In the genomic region with DNA sequence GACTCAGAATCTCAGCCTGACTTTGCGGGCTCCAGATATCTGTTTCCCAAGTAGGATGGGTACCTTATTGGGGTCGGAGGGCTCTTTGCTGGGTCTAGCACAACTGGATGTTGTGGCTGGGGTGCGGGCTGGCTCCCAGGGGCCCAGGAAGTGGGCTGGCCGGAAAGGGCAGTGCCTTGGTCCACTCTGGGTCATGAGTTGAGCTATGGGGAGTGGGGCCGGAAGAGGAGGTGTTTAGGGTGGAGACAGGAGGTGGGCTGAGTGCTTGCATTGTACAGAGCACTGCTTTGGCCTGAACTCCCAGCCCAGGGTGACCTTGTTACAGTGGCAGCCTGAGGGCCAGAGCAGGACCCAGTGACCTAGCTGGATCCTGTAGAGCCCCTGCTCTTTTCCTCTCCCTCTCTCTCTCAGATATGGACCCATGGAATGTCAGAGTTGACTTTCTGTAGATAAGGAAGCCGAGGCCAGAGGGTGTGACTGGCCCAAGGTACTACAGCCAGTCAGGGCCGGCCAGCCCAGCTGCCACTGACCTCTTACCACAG, we compare ENCODE assay signal across 1 cellular context.
TF ChIP-seq lines count a peak whose summit lies in the region.

No MANE protein-coding gene starts in this region.

TF ChIP-seq in K562, 482 proteins besides CTCF, POLR2A, EP300 and RAD21 (continued from another document):
- TF ChIP-seq, protein P1, sequence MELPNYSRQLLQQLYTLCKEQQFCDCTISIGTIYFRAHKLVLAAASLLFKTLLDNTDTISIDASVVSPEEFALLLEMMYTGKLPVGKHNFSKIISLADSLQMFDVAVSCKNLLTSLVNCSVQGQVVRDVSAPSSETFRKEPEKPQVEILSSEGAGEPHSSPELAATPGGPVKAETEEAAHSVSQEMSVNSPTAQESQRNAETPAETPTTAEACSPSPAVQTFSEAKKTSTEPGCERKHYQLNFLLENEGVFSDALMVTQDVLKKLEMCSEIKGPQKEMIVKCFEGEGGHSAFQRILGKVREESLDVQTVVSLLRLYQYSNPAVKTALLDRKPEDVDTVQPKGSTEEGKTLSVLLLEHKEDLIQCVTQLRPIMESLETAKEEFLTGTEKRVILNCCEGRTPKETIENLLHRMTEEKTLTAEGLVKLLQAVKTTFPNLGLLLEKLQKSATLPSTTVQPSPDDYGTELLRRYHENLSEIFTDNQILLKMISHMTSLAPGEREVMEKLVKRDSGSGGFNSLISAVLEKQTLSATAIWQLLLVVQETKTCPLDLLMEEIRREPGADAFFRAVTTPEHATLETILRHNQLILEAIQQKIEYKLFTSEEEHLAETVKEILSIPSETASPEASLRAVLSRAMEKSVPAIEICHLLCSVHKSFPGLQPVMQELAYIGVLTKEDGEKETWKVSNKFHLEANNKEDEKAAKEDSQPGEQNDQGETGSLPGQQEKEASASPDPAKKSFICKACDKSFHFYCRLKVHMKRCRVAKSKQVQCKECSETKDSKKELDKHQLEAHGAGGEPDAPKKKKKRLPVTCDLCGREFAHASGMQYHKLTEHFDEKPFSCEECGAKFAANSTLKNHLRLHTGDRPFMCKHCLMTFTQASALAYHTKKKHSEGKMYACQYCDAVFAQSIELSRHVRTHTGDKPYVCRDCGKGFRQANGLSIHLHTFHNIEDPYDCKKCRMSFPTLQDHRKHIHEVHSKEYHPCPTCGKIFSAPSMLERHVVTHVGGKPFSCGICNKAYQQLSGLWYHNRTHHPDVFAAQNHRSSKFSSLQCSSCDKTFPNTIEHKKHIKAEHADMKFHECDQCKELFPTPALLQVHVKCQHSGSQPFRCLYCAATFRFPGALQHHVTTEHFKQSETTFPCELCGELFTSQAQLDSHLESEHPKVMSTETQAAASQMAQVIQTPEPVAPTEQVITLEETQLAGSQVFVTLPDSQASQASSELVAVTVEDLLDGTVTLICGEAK (IDR thresholded peaks at IDR 0.05) = no peak
- TF ChIP-seq, protein P1 (CRISPR knock-in tag; IDR thresholded peaks at IDR 0.05) = no peak
- TF ChIP-seq, protein P2, sequence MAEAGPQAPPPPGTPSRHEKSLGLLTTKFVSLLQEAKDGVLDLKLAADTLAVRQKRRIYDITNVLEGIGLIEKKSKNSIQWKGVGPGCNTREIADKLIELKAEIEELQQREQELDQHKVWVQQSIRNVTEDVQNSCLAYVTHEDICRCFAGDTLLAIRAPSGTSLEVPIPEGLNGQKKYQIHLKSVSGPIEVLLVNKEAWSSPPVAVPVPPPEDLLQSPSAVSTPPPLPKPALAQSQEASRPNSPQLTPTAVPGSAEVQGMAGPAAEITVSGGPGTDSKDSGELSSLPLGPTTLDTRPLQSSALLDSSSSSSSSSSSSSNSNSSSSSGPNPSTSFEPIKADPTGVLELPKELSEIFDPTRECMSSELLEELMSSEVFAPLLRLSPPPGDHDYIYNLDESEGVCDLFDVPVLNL (CRISPR knock-in tag; IDR thresholded peaks at IDR 0.05; ENCODE audit: low read depth) = no peak
- TF ChIP-seq SOX6 (IDR thresholded peaks at IDR 0.05) (no peak), CBX8 (IDR thresholded peaks at IDR 0.05; ENCODE audit: borderline replicate concordance, extremely low read depth, low read depth, low read length, poor library complexity, severe bottlenecking) (no peak), ZNF583 (CRISPR knock-in tag; IDR thresholded peaks at IDR 0.05) (peak; percentile 14; the same call in 1 of the 2 replicates), MCM3 (IDR thresholded peaks at IDR 0.05) (no peak), ZNF347 (CRISPR knock-in tag; IDR thresholded peaks at IDR 0.05; ENCODE audit: low read depth) (no peak), MBD2 (IDR thresholded peaks at IDR 0.05; ENCODE audit: borderline replicate concordance, low read depth) (no peak), RBM17 (IDR thresholded peaks at IDR 0.05; ENCODE audit: borderline replicate concordance, low read depth, low read length) (no peak)
